ENCODE assay signal across 1 cellular context in the genomic region with DNA sequence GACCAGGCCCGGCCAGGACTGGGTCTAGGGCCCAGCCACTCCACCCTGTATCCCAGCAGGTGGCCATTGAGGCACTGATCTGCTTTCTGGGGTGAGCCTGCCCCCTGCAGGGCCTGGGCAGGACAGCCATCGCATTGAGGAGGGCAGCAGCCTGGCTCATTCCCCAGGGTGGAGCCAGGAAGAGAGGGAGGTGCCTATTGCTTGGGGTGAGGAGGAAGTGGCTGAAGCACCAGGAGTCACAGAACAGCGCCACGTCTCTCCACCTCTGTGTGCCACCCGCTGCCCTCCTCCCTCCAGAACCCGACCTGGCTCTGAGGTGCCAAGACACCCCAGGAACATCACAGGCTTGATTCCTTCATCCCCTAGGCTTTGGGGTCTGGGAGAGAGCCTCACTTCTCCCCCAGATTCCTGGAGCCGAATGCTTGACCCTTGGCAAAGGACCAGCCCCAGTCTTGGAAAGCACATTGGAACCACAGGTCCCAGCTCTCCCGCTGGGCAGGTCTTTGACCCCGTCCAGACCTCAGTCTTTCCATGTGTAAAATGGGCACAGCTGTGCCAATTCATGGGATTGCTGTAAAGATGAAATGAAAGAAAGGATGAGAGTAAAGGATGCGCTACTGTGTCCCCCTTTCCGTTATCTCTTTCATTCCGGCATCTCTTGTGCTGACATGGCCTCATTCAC.
TF ChIP-seq lines count a peak whose summit lies in the region.

No MANE protein-coding gene starts in this region.

TF ChIP-seq in IMR-90, 13 proteins besides CTCF, POLR2A, EP300 and RAD21:
- TF ChIP-seq FOS (IDR thresholded peaks at IDR 0.05; ENCODE audit: low read depth, low read length): no peak
- TF ChIP-seq MAZ (IDR thresholded peaks at IDR 0.05; ENCODE audit: borderline replicate concordance, low read depth, low read length): peak; percentile 11; the same call in 1 of the 2 replicates
- TF ChIP-seq SMC3 (IDR thresholded peaks at IDR 0.05; ENCODE audit: low read depth, low read length): peak; percentile 89
